ENCODE assay signal across 17 cellular contexts in genomic region chr10:43194861-43195260, GRCh38. TPM values are rescaled to one million over a fixed set of nuclear protein-coding genes. Genes with fewer than 3 reads are reported as not detected.
A peak's percentile ranks its signal among the peaks of the same experiment; 100 is the strongest.
DNase-seq lines count a peak whose midpoint lies in the region; ATAC-seq and TF ChIP-seq lines count a peak whose summit lies in the region.
"Had no signal": no experiment of that assay in that cellular context is flagged by ENCODE, and none has a peak within 500 bp of the region (broad histone marks: within the 10 kb centered on the region; RNA-seq: fewer than 3 reads in every experiment).

No MANE protein-coding gene starts in this region.

- H3K36me3 ChIP-seq in right atrium auricular region: no peaks in the 10 kb centered on the region
- H3K36me3 ChIP-seq: SJSA1 had no signal

- intact Hi-C loops in left cardiac atrium (cut with DNase I): no loop called here

- no peaks in the 10 kb centered on the region for H3K4me1 ChIP-seq in right atrium auricular region
- H3K4me1 ChIP-seq: Caco-2, SJSA1 had no signal

- H3K36me3 Mint-ChIP-seq in glutamatergic neuron (ENCODE audit: unreplicated experiment): no peaks in the 10 kb centered on the region
- peaks cover 18% of the 10 kb centered on the region for H3K36me3 Mint-ChIP-seq in activated CD4-positive, alpha-beta memory T cell treated with anti-CD3 and anti-CD28 coated beads, Interleukin-2, amount 10 ng/mL, durations not matched to agents 7 days and 5 days (ENCODE audit: low read depth)

- H3K9me3 ChIP-seq in right atrium auricular region: no peaks in the 10 kb centered on the region
- H3K9me3 ChIP-seq: Caco-2, SJSA1 had no signal

- H3K9me3 Mint-ChIP-seq in glutamatergic neuron (ENCODE audit: unreplicated experiment): peaks cover 2% of the 10 kb centered on the region
- no peaks in the 10 kb centered on the region for H3K9me3 Mint-ChIP-seq in activated CD4-positive, alpha-beta memory T cell treated with anti-CD3 and anti-CD28 coated beads, Interleukin-2, amount 10 ng/mL, durations not matched to agents 7 days and 5 days

- H3K4me3 ChIP-seq in right atrium auricular region: no peak overlapping the region
- H3K4me3 ChIP-seq: SJSA1 had no signal

- CTCF ChIA-PET in activated CD4-positive, alpha-beta memory T cell treated with anti-CD3 and anti-CD28 coated beads, Interleukin-2, amount 10 ng/mL, durations not matched to agents 7 days and 5 days (lab: Charles Lee): interaction anchor here (1.8 kb wide), 1 partner anchor 10 kb away, joined by 13 read pairs; no protein-coding TSS in a partner anchor

- H3K4me1 Mint-ChIP-seq in glutamatergic neuron (ENCODE audit: low read depth, unreplicated experiment): peaks cover 19% of the 10 kb centered on the region
- no peaks in the 10 kb centered on the region for H3K4me1 Mint-ChIP-seq in activated CD4-positive, alpha-beta memory T cell treated with anti-CD3 and anti-CD28 coated beads, Interleukin-2, amount 10 ng/mL, durations not matched to agents 7 days and 5 days

- H3K27ac Mint-ChIP-seq in glutamatergic neuron (ENCODE audit: unreplicated experiment): no peak overlapping the region
- no peak overlapping the region for H3K27ac Mint-ChIP-seq in activated CD4-positive, alpha-beta memory T cell treated with anti-CD3 and anti-CD28 coated beads, Interleukin-2, amount 10 ng/mL, durations not matched to agents 7 days and 5 days

- H3K27me3 ChIP-seq in right atrium auricular region: no peaks in the 10 kb centered on the region
- H3K27me3 ChIP-seq: SJSA1 had no signal

- TF ChIP-seq CTCF in right atrium auricular region (IDR thresholded peaks at IDR 0.05): no peak
- no peak for TF ChIP-seq CTCF in VCaP (conservative IDR thresholded peaks at IDR 0.05)
- no peak for TF ChIP-seq CTCF in glutamatergic neuron (IDR thresholded peaks at IDR 0.05; ENCODE audit: partially characterized antibody, unreplicated experiment)
- no peak for TF ChIP-seq CTCF in GM10266 (IDR thresholded peaks at IDR 0.05; ENCODE audit: control insufficient read depth, insufficient read depth, low read depth, missing control alignments)
- no peak for TF ChIP-seq CTCF in omental fat pad (IDR thresholded peaks at IDR 0.05)

- H3K27me3 Mint-ChIP-seq in glutamatergic neuron (ENCODE audit: unreplicated experiment): peaks cover 8% of the 10 kb centered on the region
- H3K27me3 Mint-ChIP-seq in activated CD4-positive, alpha-beta memory T cell treated with anti-CD3 and anti-CD28 coated beads, Interleukin-2, amount 10 ng/mL, durations not matched to agents 7 days and 5 days: no peaks in the 10 kb centered on the region

- peak in 1 of 2 donors; percentile 12 for ATAC-seq in left cardiac atrium
- no peak for ATAC-seq in GM18909 (IDR thresholded peaks at IDR 0.05; ENCODE audit: poor library complexity, unreplicated experiment)
- ATAC-seq in omental fat pad (ENCODE audit: low FRiP score): no peak

- H3K27ac ChIP-seq in right atrium auricular region (no peak overlapping the region), VCaP (peak overlapping the region; percentile 57)
- H3K27ac ChIP-seq: SJSA1 had no signal

- POLR2A ChIA-PET in activated CD4-positive, alpha-beta memory T cell treated with anti-CD3 and anti-CD28 coated beads, Interleukin-2, amount 10 ng/mL, durations not matched to agents 7 days and 5 days (lab: Charles Lee): interaction anchor here (1.1 to 1.5 kb wide), 3 partner anchors 10 to 54 kb away, joined by 3 to 4 read pairs (median 4); no protein-coding TSS in a partner anchor

- DNase-seq in left cardiac atrium: peak; percentile 12
- no peak for DNase-seq in right atrium auricular region (ENCODE audit: low spot score)
- peak; percentile 14 for DNase-seq in glutamatergic neuron
- no peak for DNase-seq in GM10266 (ENCODE audit: extremely low spot score)
- DNase-seq in omental fat pad (ENCODE audit: low spot score): no peak
- no peak for DNase-seq in activated CD4-positive, alpha-beta memory T cell treated with anti-CD3 and anti-CD28 coated beads, Interleukin-2, amount 10 ng/mL, durations not matched to agents 7 days and 5 days
- DNase-seq: AML-193, Caco-2, DMS53, KG1, NCI-H1417 treated with DMSO at 0.1 percent for 48 hours, NCI-H2081 treated with DMSO at 0.1 percent for 48 hours, NCI-H510A, NCI-H774 had no signal

- H3K4me3 Mint-ChIP-seq in glutamatergic neuron (ENCODE audit: unreplicated experiment): no peak overlapping the region
- H3K4me3 Mint-ChIP-seq in activated CD4-positive, alpha-beta memory T cell treated with anti-CD3 and anti-CD28 coated beads, Interleukin-2, amount 10 ng/mL, durations not matched to agents 7 days and 5 days: no peak overlapping the region

RNA-seq across cellular contexts. Expression of gene CSGALNACT2, which starts 56.6 kb away (rescaled TPM):
- total RNA-seq in left cardiac atrium: 10 to 100 TPM; 12.0 to 17.0 TPM
- 10 to 100 TPM; 10.0 to 14.9 TPM for total RNA-seq in right atrium auricular region
- 28.3 TPM for total RNA-seq in glutamatergic neuron (ENCODE audit: unreplicated experiment)
- 10 to 100 TPM; 22.0 to 45.8 (median 37.9) TPM for total RNA-seq in omental fat pad
- total RNA-seq in activated CD4-positive, alpha-beta memory T cell treated with anti-CD3 and anti-CD28 coated beads, Interleukin-2, amount 10 ng/mL, durations not matched to agents 7 days and 5 days: 10 to 100 TPM; 64.8 to 66.2 TPM

Comparison
In these comparisons a context has a peak if more than half of its experiments do, and no peak if none do; other contexts are left out.
1. DNase-seq: peak in left cardiac atrium (single experiment) and glutamatergic neuron (single experiment); none in right atrium auricular region (single experiment), GM10266 (single experiment), omental fat pad (single experiment) and activated CD4-positive, alpha-beta memory T cell treated with anti-CD3 and anti-CD28 coated beads, Interleukin-2, amount 10 ng/mL, durations not matched to agents 7 days and 5 days (single experiment).